1 cellular context compared by ENCODE assay signal in genomic region chr19:40442328-40443130, GRCh38.
TF ChIP-seq lines count a peak whose summit lies in the region.

No MANE protein-coding gene starts in this region.

TF ChIP-seq in HepG2, 621 proteins besides CTCF, POLR2A, EP300 and RAD21:
- TF ChIP-seq ZNF276 (CRISPR knock-in tag; IDR thresholded peaks at IDR 0.05; ENCODE audit: low read depth), result no peak
- 0 out of 2 replicates have a peak, but pooled peaks have one; percentile 10 for TF ChIP-seq ZNF558 (CRISPR knock-in tag; IDR thresholded peaks at IDR 0.05; ENCODE audit: borderline replicate concordance)
- TF ChIP-seq SRSF4 (IDR thresholded peaks at IDR 0.05; ENCODE audit: low read depth, low read length, poor library complexity, severe bottlenecking), result no peak
- no peak for TF ChIP-seq WIZ (CRISPR knock-in tag; IDR thresholded peaks at IDR 0.05)
- TF ChIP-seq, protein P1, sequence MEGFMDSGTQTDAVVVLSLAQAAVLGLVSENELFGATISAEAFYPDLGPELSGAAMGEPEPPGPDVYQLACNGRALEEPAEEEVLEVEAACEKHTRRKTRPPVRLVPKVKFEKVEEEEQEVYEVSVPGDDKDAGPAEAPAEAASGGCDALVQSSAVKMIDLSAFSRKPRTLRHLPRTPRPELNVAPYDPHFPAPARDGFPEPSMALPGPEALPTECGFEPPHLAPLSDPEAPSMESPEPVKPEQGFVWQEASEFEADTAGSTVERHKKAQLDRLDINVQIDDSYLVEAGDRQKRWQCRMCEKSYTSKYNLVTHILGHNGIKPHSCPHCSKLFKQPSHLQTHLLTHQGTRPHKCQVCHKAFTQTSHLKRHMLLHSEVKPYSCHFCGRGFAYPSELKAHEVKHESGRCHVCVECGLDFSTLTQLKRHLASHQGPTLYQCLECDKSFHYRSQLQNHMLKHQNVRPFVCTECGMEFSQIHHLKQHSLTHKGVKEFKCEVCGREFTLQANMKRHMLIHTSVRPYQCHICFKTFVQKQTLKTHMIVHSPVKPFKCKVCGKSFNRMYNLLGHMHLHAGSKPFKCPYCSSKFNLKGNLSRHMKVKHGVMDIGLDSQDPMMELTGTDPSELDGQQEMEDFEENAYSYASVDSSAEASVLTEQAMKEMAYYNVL (CRISPR knock-in tag; IDR thresholded peaks at IDR 0.05; ENCODE audit: borderline replicate concordance), result peak; percentile 29; the same call in 1 of the 2 replicates
- TF ChIP-seq ZNF747 (CRISPR knock-in tag; IDR thresholded peaks at IDR 0.05; ENCODE audit: borderline replicate concordance), result no peak
- TF ChIP-seq SP4 (CRISPR knock-in tag; IDR thresholded peaks at IDR 0.05), result no peak
- 0 out of 2 replicates have a peak, but pooled peaks have one; percentile 26 for TF ChIP-seq ZNF629 (CRISPR knock-in tag; conservative IDR thresholded peaks at IDR 0.05)
- no peak for TF ChIP-seq ZNF891 (CRISPR knock-in tag; IDR thresholded peaks at IDR 0.05)
- TF ChIP-seq DR1 (CRISPR knock-in tag; IDR thresholded peaks at IDR 0.05), result peak; percentile 34; the same call in 1 of the 2 replicates
- TF ChIP-seq, protein P2, sequence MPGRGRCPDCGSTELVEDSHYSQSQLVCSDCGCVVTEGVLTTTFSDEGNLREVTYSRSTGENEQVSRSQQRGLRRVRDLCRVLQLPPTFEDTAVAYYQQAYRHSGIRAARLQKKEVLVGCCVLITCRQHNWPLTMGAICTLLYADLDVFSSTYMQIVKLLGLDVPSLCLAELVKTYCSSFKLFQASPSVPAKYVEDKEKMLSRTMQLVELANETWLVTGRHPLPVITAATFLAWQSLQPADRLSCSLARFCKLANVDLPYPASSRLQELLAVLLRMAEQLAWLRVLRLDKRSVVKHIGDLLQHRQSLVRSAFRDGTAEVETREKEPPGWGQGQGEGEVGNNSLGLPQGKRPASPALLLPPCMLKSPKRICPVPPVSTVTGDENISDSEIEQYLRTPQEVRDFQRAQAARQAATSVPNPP (CRISPR knock-in tag; IDR thresholded peaks at IDR 0.05), result 0 out of 2 replicates have a peak, but pooled peaks have one; percentile 71
- TF ChIP-seq SMARCE1 (IDR thresholded peaks at IDR 0.05; ENCODE audit: borderline replicate concordance), result no peak
- peak; percentile 44 for TF ChIP-seq POLR2AphosphoS5 (IDR thresholded peaks at IDR 0.05; ENCODE audit: low read depth, low read length)
- no peak for TF ChIP-seq ZNF724P (CRISPR knock-in tag; IDR thresholded peaks at IDR 0.05; ENCODE audit: borderline replicate concordance)
- no peak for TF ChIP-seq RBAK (CRISPR knock-in tag; IDR thresholded peaks at IDR 0.05)
- no peak for TF ChIP-seq IRF2 (CRISPR knock-in tag; IDR thresholded peaks at IDR 0.05)
- TF ChIP-seq ZNF468 (CRISPR knock-in tag; IDR thresholded peaks at IDR 0.05), result no peak
- TF ChIP-seq ZNF207 (IDR thresholded peaks at IDR 0.05; ENCODE audit: borderline replicate concordance), result no peak
- TF ChIP-seq ZFP37 (CRISPR knock-in tag; IDR thresholded peaks at IDR 0.05; ENCODE audit: borderline replicate concordance), result no peak
- 0 out of 2 replicates have a peak, but pooled peaks have one; percentile 16 for TF ChIP-seq HIVEP1 (CRISPR knock-in tag; IDR thresholded peaks at IDR 0.05)
- TF ChIP-seq ZNF143 (CRISPR knock-in tag; IDR thresholded peaks at IDR 0.05), result no peak
- TF ChIP-seq ZBTB14 (CRISPR knock-in tag; IDR thresholded peaks at IDR 0.05), result no peak
- TF ChIP-seq, protein P3, sequence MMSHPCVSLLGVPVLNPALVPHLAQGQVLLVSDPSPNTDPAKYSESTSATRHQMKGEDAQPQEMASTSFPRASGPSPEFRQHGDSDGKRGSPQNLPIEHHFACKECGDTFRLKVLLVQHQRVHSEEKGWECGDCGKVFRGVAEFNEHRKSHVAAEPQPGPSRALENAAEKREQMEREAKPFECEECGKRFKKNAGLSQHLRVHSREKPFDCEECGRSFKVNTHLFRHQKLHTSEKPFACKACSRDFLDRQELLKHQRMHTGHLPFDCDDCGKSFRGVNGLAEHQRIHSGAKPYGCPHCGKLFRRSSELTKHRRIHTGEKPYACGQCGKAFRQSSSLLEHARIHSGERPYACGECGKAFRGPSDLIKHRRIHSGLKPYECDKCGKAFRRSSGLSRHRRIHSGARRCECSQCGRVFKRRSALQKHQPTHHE (CRISPR knock-in tag; IDR thresholded peaks at IDR 0.05; ENCODE audit: borderline replicate concordance), result 0 out of 2 replicates have a peak, but pooled peaks have one; percentile 43
- TF ChIP-seq ZNF766 (CRISPR knock-in tag; IDR thresholded peaks at IDR 0.05; ENCODE audit: borderline replicate concordance), result no peak
- no peak for TF ChIP-seq PHB2 (IDR thresholded peaks at IDR 0.05; ENCODE audit: partially characterized antibody)
- no peak for TF ChIP-seq ZNF678 (CRISPR knock-in tag; IDR thresholded peaks at IDR 0.05)
- TF ChIP-seq POLR2G (IDR thresholded peaks at IDR 0.05; ENCODE audit: low read depth, low read length), result peak; percentile 59
- no peak for TF ChIP-seq ATF7-NPFF (CRISPR knock-in tag; IDR thresholded peaks at IDR 0.05; ENCODE audit: low read depth)
- TF ChIP-seq SMYD3 (CRISPR knock-in tag; IDR thresholded peaks at IDR 0.05), result no peak
- TF ChIP-seq ZFX (CRISPR knock-in tag; IDR thresholded peaks at IDR 0.05; ENCODE audit: low read depth), result 0 out of 2 replicates have a peak, but pooled peaks have one; percentile 30
- TF ChIP-seq NR0B2 (CRISPR knock-in tag; IDR thresholded peaks at IDR 0.05), result 0 out of 2 replicates have a peak, but pooled peaks have one; percentile 24
- TF ChIP-seq, protein P4, sequence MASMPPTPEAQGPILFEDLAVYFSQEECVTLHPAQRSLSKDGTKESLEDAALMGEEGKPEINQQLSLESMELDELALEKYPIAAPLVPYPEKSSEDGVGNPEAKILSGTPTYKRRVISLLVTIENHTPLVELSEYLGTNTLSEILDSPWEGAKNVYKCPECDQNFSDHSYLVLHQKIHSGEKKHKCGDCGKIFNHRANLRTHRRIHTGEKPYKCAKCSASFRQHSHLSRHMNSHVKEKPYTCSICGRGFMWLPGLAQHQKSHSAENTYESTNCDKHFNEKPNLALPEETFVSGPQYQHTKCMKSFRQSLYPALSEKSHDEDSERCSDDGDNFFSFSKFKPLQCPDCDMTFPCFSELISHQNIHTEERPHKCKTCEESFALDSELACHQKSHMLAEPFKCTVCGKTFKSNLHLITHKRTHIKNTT (CRISPR knock-in tag; IDR thresholded peaks at IDR 0.05), result no peak
- no peak for TF ChIP-seq MEF2D (CRISPR knock-in tag; IDR thresholded peaks at IDR 0.05)
- TF ChIP-seq ZNF460 (CRISPR knock-in tag; IDR thresholded peaks at IDR 0.05; ENCODE audit: borderline replicate concordance), result no peak
- TF ChIP-seq ZNF530 (CRISPR knock-in tag; IDR thresholded peaks at IDR 0.05; ENCODE audit: low read depth), result no peak
- TF ChIP-seq ZNF496 (CRISPR knock-in tag; IDR thresholded peaks at IDR 0.05; ENCODE audit: insufficient replicate concordance), result no peak
- 0 out of 2 replicates have a peak, but pooled peaks have one; percentile 7 for TF ChIP-seq ZNF230 (CRISPR knock-in tag; IDR thresholded peaks at IDR 0.05)
- no peak for TF ChIP-seq SMC3 (IDR thresholded peaks at IDR 0.05; ENCODE audit: low read length)
- 0 out of 2 replicates have a peak, but pooled peaks have one; percentile 2 for TF ChIP-seq NCOA2 (CRISPR knock-in tag; IDR thresholded peaks at IDR 0.05)
- TF ChIP-seq ZNF235 (CRISPR knock-in tag; IDR thresholded peaks at IDR 0.05; ENCODE audit: borderline replicate concordance), result no peak
- no peak for TF ChIP-seq ZNF563 (CRISPR knock-in tag; IDR thresholded peaks at IDR 0.05)
- TF ChIP-seq, protein P5, sequence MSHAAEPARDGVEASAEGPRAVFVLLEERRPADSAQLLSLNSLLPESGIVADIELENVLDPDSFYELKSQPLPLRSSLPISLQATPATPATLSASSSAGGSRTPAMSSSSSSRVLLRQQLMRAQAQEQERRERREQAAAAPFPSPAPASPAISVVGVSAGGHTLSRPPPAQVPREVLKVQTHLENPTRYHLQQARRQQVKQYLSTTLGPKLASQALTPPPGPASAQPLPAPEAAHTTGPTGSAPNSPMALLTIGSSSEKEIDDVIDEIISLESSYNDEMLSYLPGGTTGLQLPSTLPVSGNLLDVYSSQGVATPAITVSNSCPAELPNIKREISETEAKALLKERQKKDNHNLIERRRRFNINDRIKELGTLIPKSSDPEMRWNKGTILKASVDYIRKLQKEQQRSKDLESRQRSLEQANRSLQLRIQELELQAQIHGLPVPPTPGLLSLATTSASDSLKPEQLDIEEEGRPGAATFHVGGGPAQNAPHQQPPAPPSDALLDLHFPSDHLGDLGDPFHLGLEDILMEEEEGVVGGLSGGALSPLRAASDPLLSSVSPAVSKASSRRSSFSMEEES (CRISPR knock-in tag; IDR thresholded peaks at IDR 0.05), result 0 out of 2 replicates have a peak, but pooled peaks have one; percentile 23
